Comparison of ENCODE assay signal across 1 cellular context in genomic region chr17:16297367-16298139, GRCh38.
A peak's percentile ranks its signal among the peaks of the same experiment; 100 is the strongest.
TF ChIP-seq lines count a peak whose summit lies in the region.

No MANE protein-coding gene starts in this region.

TF ChIP-seq in HepG2, 621 proteins besides CTCF, POLR2A, EP300 and RAD21 (continued from another document and continues in another):
- TF ChIP-seq, protein P1, sequence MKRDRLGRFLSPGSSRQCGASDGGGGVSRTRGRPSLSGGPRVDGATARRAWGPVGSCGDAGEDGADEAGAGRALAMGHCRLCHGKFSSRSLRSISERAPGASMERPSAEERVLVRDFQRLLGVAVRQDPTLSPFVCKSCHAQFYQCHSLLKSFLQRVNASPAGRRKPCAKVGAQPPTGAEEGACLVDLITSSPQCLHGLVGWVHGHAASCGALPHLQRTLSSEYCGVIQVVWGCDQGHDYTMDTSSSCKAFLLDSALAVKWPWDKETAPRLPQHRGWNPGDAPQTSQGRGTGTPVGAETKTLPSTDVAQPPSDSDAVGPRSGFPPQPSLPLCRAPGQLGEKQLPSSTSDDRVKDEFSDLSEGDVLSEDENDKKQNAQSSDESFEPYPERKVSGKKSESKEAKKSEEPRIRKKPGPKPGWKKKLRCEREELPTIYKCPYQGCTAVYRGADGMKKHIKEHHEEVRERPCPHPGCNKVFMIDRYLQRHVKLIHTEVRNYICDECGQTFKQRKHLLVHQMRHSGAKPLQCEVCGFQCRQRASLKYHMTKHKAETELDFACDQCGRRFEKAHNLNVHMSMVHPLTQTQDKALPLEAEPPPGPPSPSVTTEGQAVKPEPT (CRISPR knock-in tag; IDR thresholded peaks at IDR 0.05; ENCODE audit: low read depth), result no peak
- TF ChIP-seq USF2 (IDR thresholded peaks at IDR 0.05; ENCODE audit: low read depth, low read length) (no peak), USF2 (CRISPR knock-in tag; IDR thresholded peaks at IDR 0.05; ENCODE audit: borderline replicate concordance) (no peak), PAX8 (CRISPR knock-in tag; IDR thresholded peaks at IDR 0.05; ENCODE audit: borderline replicate concordance) (0 out of 2 replicates have a peak, but pooled peaks have one; percentile 55), ZFP1 (CRISPR knock-in tag; IDR thresholded peaks at IDR 0.05) (no peak), RBM22 (optimal IDR thresholded peaks at IDR 0.05; ENCODE audit: low read length) (peak; percentile 68), ZZZ3 (CRISPR knock-in tag; IDR thresholded peaks at IDR 0.05; ENCODE audit: borderline replicate concordance) (0 out of 2 replicates have a peak, but pooled peaks have one; percentile 30), AKAP8 (CRISPR knock-in tag; IDR thresholded peaks at IDR 0.05) (no peak), POLR2AphosphoS5 (IDR thresholded peaks at IDR 0.05; ENCODE audit: low read depth, low read length) (peak; percentile 72; the same call in 1 of the 2 replicates), ZEB1 (IDR thresholded peaks at IDR 0.05; ENCODE audit: insufficient replicate concordance, low read depth) (peak; percentile 56), ZNF780A (CRISPR knock-in tag; IDR thresholded peaks at IDR 0.05) (no peak), HDAC2 (CRISPR knock-in tag; IDR thresholded peaks at IDR 0.05) (no peak; the same call in 1 of the 2 replicates), CHD4 (IDR thresholded peaks at IDR 0.05; ENCODE audit: borderline replicate concordance, low read length) (no peak), ZNF775 (CRISPR knock-in tag; IDR thresholded peaks at IDR 0.05; ENCODE audit: borderline replicate concordance) (no peak), ZSCAN21 (CRISPR knock-in tag; IDR thresholded peaks at IDR 0.05; ENCODE audit: borderline replicate concordance) (0 out of 2 replicates have a peak, but pooled peaks have one; percentile 49), ZFP91 (CRISPR knock-in tag; IDR thresholded peaks at IDR 0.05; ENCODE audit: borderline replicate concordance) (peak; percentile 65; the same call in 1 of the 2 replicates), SP2 (CRISPR knock-in tag; IDR thresholded peaks at IDR 0.05) (no peak), SIX4 (CRISPR knock-in tag; IDR thresholded peaks at IDR 0.05) (no peak), SKI (IDR thresholded peaks at IDR 0.05; ENCODE audit: partially characterized antibody) (no peak), HOMEZ (CRISPR knock-in tag; IDR thresholded peaks at IDR 0.05; ENCODE audit: low read depth) (no peak), MAZ (IDR thresholded peaks at IDR 0.05; ENCODE audit: borderline replicate concordance, low read depth, low read length) (no peak), MAZ (CRISPR knock-in tag; IDR thresholded peaks at IDR 0.05; ENCODE audit: low read depth) (no peak), PITX1 (CRISPR knock-in tag; IDR thresholded peaks at IDR 0.05) (no peak), FOXM1 (CRISPR knock-in tag; IDR thresholded peaks at IDR 0.05) (no peak), KLF6 (CRISPR knock-in tag; IDR thresholded peaks at IDR 0.05) (no peak), PCBP1 (IDR thresholded peaks at IDR 0.05; ENCODE audit: borderline replicate concordance, low read depth, low read length) (no peak), ZNF7 (CRISPR knock-in tag; IDR thresholded peaks at IDR 0.05) (no peak), ZNF225 (CRISPR knock-in tag; IDR thresholded peaks at IDR 0.05) (no peak), ZNF841 (CRISPR knock-in tag; IDR thresholded peaks at IDR 0.05; ENCODE audit: borderline replicate concordance) (0 out of 2 replicates have a peak, but pooled peaks have one; percentile 39), ZNF44 (CRISPR knock-in tag; IDR thresholded peaks at IDR 0.05) (no peak), ZNF75D (CRISPR knock-in tag; IDR thresholded peaks at IDR 0.05; ENCODE audit: borderline replicate concordance) (no peak), SAFB2 (CRISPR knock-in tag; IDR thresholded peaks at IDR 0.05; ENCODE audit: borderline replicate concordance, low read depth) (0 out of 2 replicates have a peak, but pooled peaks have one; percentile 50), PHF5A (CRISPR knock-in tag; IDR thresholded peaks at IDR 0.05; ENCODE audit: low read depth, unreplicated experiment) (peak; percentile 2), SIN3A (IDR thresholded peaks at IDR 0.05; ENCODE audit: borderline replicate concordance, low read depth, low read length) (no peak), CBX5 (CRISPR knock-in tag; IDR thresholded peaks at IDR 0.05; ENCODE audit: borderline replicate concordance) (peak; percentile 79), NR1H2 (CRISPR knock-in tag; IDR thresholded peaks at IDR 0.05; ENCODE audit: borderline replicate concordance, low read depth) (no peak), ZSCAN29 (CRISPR knock-in tag; conservative IDR thresholded peaks at IDR 0.05) (no peak), MYPOP (CRISPR knock-in tag; IDR thresholded peaks at IDR 0.05) (0 out of 2 replicates have a peak, but pooled peaks have one; percentile 4), ZSCAN30 (CRISPR knock-in tag; IDR thresholded peaks at IDR 0.05) (no peak), LBX2 (CRISPR knock-in tag; IDR thresholded peaks at IDR 0.05; ENCODE audit: borderline replicate concordance) (no peak), ZNF331 (CRISPR knock-in tag; IDR thresholded peaks at IDR 0.05) (peak; percentile 34; the same call in 1 of the 2 replicates), MTA3 (CRISPR knock-in tag; IDR thresholded peaks at IDR 0.05) (no peak), ZSCAN9 (CRISPR knock-in tag; IDR thresholded peaks at IDR 0.05; ENCODE audit: borderline replicate concordance) (0 out of 2 replicates have a peak, but pooled peaks have one; percentile 48), FIP1L1 (IDR thresholded peaks at IDR 0.05; ENCODE audit: borderline replicate concordance, insufficient read depth, low read depth, low read length) (no peak), ZNF563 (CRISPR knock-in tag; IDR thresholded peaks at IDR 0.05) (no peak), MED1 (CRISPR knock-in tag; IDR thresholded peaks at IDR 0.05) (no peak; the same call in 1 of the 2 replicates), ZNF24 (IDR thresholded peaks at IDR 0.05) (no peak)
- TF ChIP-seq, protein P2, sequence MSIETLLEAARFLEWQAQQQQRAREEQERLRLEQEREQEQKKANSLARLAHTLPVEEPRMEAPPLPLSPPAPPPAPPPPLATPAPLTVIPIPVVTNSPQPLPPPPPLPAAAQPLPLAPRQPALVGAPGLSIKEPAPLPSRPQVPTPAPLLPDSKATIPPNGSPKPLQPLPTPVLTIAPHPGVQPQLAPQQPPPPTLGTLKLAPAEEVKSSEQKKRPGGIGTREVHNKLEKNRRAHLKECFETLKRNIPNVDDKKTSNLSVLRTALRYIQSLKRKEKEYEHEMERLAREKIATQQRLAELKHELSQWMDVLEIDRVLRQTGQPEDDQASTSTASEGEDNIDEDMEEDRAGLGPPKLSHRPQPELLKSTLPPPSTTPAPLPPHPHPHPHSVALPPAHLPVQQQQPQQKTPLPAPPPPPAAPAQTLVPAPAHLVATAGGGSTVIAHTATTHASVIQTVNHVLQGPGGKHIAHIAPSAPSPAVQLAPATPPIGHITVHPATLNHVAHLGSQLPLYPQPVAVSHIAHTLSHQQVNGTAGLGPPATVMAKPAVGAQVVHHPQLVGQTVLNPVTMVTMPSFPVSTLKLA (IDR thresholded peaks at IDR 0.05), result peak; percentile 42; the same call in 1 of the 2 replicates
- TF ChIP-seq, protein P3, sequence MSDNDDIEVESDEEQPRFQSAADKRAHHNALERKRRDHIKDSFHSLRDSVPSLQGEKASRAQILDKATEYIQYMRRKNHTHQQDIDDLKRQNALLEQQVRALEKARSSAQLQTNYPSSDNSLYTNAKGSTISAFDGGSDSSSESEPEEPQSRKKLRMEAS (IDR thresholded peaks at IDR 0.05), result peak; percentile 88
- TF ChIP-seq, protein P4, sequence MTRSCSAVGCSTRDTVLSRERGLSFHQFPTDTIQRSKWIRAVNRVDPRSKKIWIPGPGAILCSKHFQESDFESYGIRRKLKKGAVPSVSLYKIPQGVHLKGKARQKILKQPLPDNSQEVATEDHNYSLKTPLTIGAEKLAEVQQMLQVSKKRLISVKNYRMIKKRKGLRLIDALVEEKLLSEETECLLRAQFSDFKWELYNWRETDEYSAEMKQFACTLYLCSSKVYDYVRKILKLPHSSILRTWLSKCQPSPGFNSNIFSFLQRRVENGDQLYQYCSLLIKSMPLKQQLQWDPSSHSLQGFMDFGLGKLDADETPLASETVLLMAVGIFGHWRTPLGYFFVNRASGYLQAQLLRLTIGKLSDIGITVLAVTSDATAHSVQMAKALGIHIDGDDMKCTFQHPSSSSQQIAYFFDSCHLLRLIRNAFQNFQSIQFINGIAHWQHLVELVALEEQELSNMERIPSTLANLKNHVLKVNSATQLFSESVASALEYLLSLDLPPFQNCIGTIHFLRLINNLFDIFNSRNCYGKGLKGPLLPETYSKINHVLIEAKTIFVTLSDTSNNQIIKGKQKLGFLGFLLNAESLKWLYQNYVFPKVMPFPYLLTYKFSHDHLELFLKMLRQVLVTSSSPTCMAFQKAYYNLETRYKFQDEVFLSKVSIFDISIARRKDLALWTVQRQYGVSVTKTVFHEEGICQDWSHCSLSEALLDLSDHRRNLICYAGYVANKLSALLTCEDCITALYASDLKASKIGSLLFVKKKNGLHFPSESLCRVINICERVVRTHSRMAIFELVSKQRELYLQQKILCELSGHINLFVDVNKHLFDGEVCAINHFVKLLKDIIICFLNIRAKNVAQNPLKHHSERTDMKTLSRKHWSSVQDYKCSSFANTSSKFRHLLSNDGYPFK (CRISPR knock-in tag; IDR thresholded peaks at IDR 0.05; ENCODE audit: borderline replicate concordance), result peak; percentile 29; the same call in 1 of the 2 replicates
- TF ChIP-seq, protein P5, sequence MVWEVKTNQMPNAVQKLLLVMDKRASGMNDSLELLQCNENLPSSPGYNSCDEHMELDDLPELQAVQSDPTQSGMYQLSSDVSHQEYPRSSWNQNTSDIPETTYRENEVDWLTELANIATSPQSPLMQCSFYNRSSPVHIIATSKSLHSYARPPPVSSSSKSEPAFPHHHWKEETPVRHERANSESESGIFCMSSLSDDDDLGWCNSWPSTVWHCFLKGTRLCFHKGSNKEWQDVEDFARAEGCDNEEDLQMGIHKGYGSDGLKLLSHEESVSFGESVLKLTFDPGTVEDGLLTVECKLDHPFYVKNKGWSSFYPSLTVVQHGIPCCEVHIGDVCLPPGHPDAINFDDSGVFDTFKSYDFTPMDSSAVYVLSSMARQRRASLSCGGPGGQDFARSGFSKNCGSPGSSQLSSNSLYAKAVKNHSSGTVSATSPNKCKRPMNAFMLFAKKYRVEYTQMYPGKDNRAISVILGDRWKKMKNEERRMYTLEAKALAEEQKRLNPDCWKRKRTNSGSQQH (CRISPR knock-in tag; IDR thresholded peaks at IDR 0.05; ENCODE audit: low read depth), result no peak; the same call in 1 of the 2 replicates
